8 cellular contexts compared by ENCODE assay signal in genomic region chr2:100416939-100417744, GRCh38. TPM values are rescaled to one million over a fixed set of nuclear protein-coding genes. Genes with fewer than 3 reads are reported as not detected.
A peak's percentile ranks its signal among the peaks of the same experiment; 100 is the strongest.
DNase-seq lines count a peak whose midpoint lies in the region; ATAC-seq and TF ChIP-seq lines count a peak whose summit lies in the region.

TSS of gene CHST10 (minus strand) at chr2:100417668. CDS start at chr2:100406675, 10,993 bp downstream.

- peaks cover 10% of the 10 kb centered on the region for H3K36me3 Mint-ChIP-seq in activated naive CD8-positive, alpha-beta T cell treated with anti-CD3 and anti-CD28 coated beads for 36 hours

- peak within 1 kb of the TSS; percentile 61 for H3K27ac Mint-ChIP-seq in activated naive CD8-positive, alpha-beta T cell treated with anti-CD3 and anti-CD28 coated beads for 36 hours

- no peak within 1 kb of the TSS for H2AK5ac ChIP-seq in trophoblast cell (ENCODE audit: low read length)

- no peak within 1 kb of the TSS for H2BK12ac ChIP-seq in trophoblast cell (ENCODE audit: low read length)

- H3K23ac ChIP-seq in trophoblast cell (ENCODE audit: low read length): no peak within 1 kb of the TSS

- H3K4me3 ChIP-seq in HUES6 (ENCODE audit: low read depth, low read length) (peak within 1 kb of the TSS; percentile 85), trophoblast cell (ENCODE audit: low read depth, low read length) (peak within 1 kb of the TSS; percentile 79), transverse colon (peak within 1 kb of the TSS; percentile 54 to 78 (median 68))

- H3K9ac ChIP-seq in HUES6 (ENCODE audit: low read length): peak within 1 kb of the TSS; percentile 59
- H3K9ac ChIP-seq in trophoblast cell (ENCODE audit: low read length): peak within 1 kb of the TSS; percentile 78

- peak within 1 kb of the TSS; percentile 58 for H2BK5ac ChIP-seq in trophoblast cell (ENCODE audit: low read depth, low read length, poor library complexity)

- peak within 1 kb of the TSS; percentile 31; the same call in 1 of the 2 replicates for H3K27ac ChIP-seq in HUES6 (ENCODE audit: low read depth, low read length)
- H3K27ac ChIP-seq in trophoblast cell (ENCODE audit: low read depth, low read length): peak within 1 kb of the TSS; percentile 74
- peak within 1 kb of the TSS; percentile 73 to 84 (median 78) for H3K27ac ChIP-seq in transverse colon

- H3K79me1 ChIP-seq in trophoblast cell (ENCODE audit: low read length): peaks cover 11% of the 10 kb centered on the region

- no peak for TF ChIP-seq POLR2A in transverse colon (IDR thresholded peaks at IDR 0.05)

- H3K18ac ChIP-seq in trophoblast cell (ENCODE audit: low read length): peak within 1 kb of the TSS; percentile 64

- no peak for TF ChIP-seq EP300 in transverse colon (IDR thresholded peaks at IDR 0.05; ENCODE audit: low read depth)

- no peaks in the 10 kb centered on the region for H3K27me3 Mint-ChIP-seq in activated naive CD8-positive, alpha-beta T cell treated with anti-CD3 and anti-CD28 coated beads for 36 hours

- H4K12ac ChIP-seq in trophoblast cell (ENCODE audit: low read depth, low read length): peak within 1 kb of the TSS; percentile 87

- H3K79me2 ChIP-seq in trophoblast cell (ENCODE audit: control insufficient read depth, insufficient read depth, low read length, poor library complexity): peaks cover 3% of the 10 kb centered on the region

- peak within 1 kb of the TSS; percentile 78 for H2BK120ac ChIP-seq in trophoblast cell (ENCODE audit: insufficient read depth, low read length, poor library complexity)

- peak within 1 kb of the TSS; percentile 72 for H2AFZ ChIP-seq in trophoblast cell (ENCODE audit: insufficient read depth, low read length, poor library complexity)

- peaks cover 9% of the 10 kb centered on the region for H3K36me3 ChIP-seq in HUES6 (ENCODE audit: control insufficient read depth, insufficient read depth, low read length)
- H3K36me3 ChIP-seq in trophoblast cell (ENCODE audit: control insufficient read depth in 1 of 2, insufficient read depth in 2 of 2, low read length in 2 of 2): peaks cover 0 to 5% of the 10 kb centered on the region in 2 experiments
- H3K36me3 ChIP-seq in transverse colon: no peaks in the 10 kb centered on the region

- H3K27me3 ChIP-seq in HUES6 (ENCODE audit: control insufficient read depth, insufficient read depth, low read length) (no peaks in the 10 kb centered on the region), trophoblast cell (ENCODE audit: insufficient read depth, low read length) (no peaks in the 10 kb centered on the region), transverse colon (peaks cover 21% of the 10 kb centered on the region)

- ATAC-seq in GM21367 (IDR thresholded peaks at IDR 0.05; ENCODE audit: unreplicated experiment) (peak; percentile 85), Right ventricle myocardium superior (ENCODE audit: poor library complexity) (peak; percentile 95)

- H3K4me2 ChIP-seq in trophoblast cell (ENCODE audit: low read length): peak within 1 kb of the TSS; percentile 74

- H3K14ac ChIP-seq in trophoblast cell (ENCODE audit: low read length): peak within 1 kb of the TSS; percentile 92

- peak; percentile 89 for DNase-seq in D341Med (ENCODE audit: low spot score)
- peak; percentile 77 for DNase-seq in SK-N-DZ (ENCODE audit: low spot score)
- peak; percentile 77 for DNase-seq in activated naive CD8-positive, alpha-beta T cell treated with anti-CD3 and anti-CD28 coated beads for 36 hours
- peak; percentile 71 for DNase-seq in Right ventricle myocardium superior
- DNase-seq in trophoblast cell: peak; percentile 19 to 63
- DNase-seq in transverse colon: peak; percentile 33

- intact Hi-C loops in Right ventricle myocardium superior (cut with DNase I) (no loop called here), transverse colon (cut with DNase I; ENCODE audit: low total_unique reads) (loop anchor here (5.0 kb wide), 1 partner anchor 145 kb away; the partner anchor contains the start of gene PDCL3)

- in situ Hi-C loops in transverse colon (cut with MboI; ENCODE audit: low pct_ligation_motif_present in 1 of 4, low pct_unique_long_range_greater_than_20kb in 1 of 4, low sequenced_read_pairs in 3 of 4): no loop called here

- peak within 1 kb of the TSS; percentile 73 for H3K4ac ChIP-seq in trophoblast cell (ENCODE audit: low read depth, low read length)

- peak within 1 kb of the TSS; percentile 85 for H4K91ac ChIP-seq in trophoblast cell (ENCODE audit: low read depth, low read length)

- H3K9me3 ChIP-seq in HUES6 (ENCODE audit: control insufficient read depth, insufficient read depth, low read depth, low read length): no peaks in the 10 kb centered on the region
- H3K9me3 ChIP-seq in trophoblast cell (ENCODE audit: insufficient read depth, low read depth, low read length): no peaks in the 10 kb centered on the region
- no peaks in the 10 kb centered on the region for H3K9me3 ChIP-seq in transverse colon

- H3K4me3 Mint-ChIP-seq in activated naive CD8-positive, alpha-beta T cell treated with anti-CD3 and anti-CD28 coated beads for 36 hours: peak within 1 kb of the TSS; percentile 85

- H3K4me1 ChIP-seq in HUES6 (ENCODE audit: control insufficient read depth, insufficient read depth, low read length): peaks cover 38% of the 10 kb centered on the region
- H3K4me1 ChIP-seq in trophoblast cell (ENCODE audit: control insufficient read depth in 1 of 2, insufficient read depth in 2 of 2, low read length in 2 of 2): peaks cover 2 to 4% of the 10 kb centered on the region in 2 experiments
- H3K4me1 ChIP-seq in transverse colon: peaks cover 0 to 17% (median 6%) of the 10 kb centered on the region in 4 donors

- peaks cover 29% of the 10 kb centered on the region for H3K4me1 Mint-ChIP-seq in activated naive CD8-positive, alpha-beta T cell treated with anti-CD3 and anti-CD28 coated beads for 36 hours

- no peaks in the 10 kb centered on the region for H3K9me3 Mint-ChIP-seq in activated naive CD8-positive, alpha-beta T cell treated with anti-CD3 and anti-CD28 coated beads for 36 hours

- H4K8ac ChIP-seq in trophoblast cell (ENCODE audit: low read depth, low read length): peak within 1 kb of the TSS; percentile 93

- TF ChIP-seq CTCF in transverse colon (IDR thresholded peaks at IDR 0.05): no peak

- no CpG with 5 or more reads among the region's 92 CpGs for WGBS in trophoblast cell (ENCODE audit: extremely low coverage, insufficient coverage, insufficient read length)
- WGBS in transverse colon (ENCODE audit: low coverage in 1 of 2), 2 donors: 0 to 1% methylated on average over 4 to 80 of the region's 92 CpGs

RNA-seq across cellular contexts. Expression of gene CHST10, which starts in this region (rescaled TPM):
- 20.1 and 22.4 TPM in 2 replicates for polyA plus RNA-seq in SK-N-DZ (2014; cell fraction: cytosol; rRNA removed)
- polyA plus RNA-seq in SK-N-DZ (2014; cell fraction: nucleus; rRNA removed): 20.2 and 21.5 TPM in 2 replicates
- total RNA-seq in activated naive CD8-positive, alpha-beta T cell treated with anti-CD3 and anti-CD28 coated beads for 36 hours: 10 to 100 TPM; 13.4 to 14.7 TPM
- total RNA-seq in Right ventricle myocardium superior (11.7 TPM), transverse colon (1 to 10 TPM; 1.1 to 7.8 (median 4.0) TPM)
- polyA plus RNA-seq in trophoblast cell (2013): 8.3 and 8.8 TPM in 2 replicates

Comparison
In these comparisons a context has a peak if more than half of its experiments do, and no peak if none do; other contexts are left out.
1. Peak in every context shown above with its lines: DNase-seq, ATAC-seq, H3K4me3 ChIP-seq and H3K27ac ChIP-seq.
2. DNase-seq: peak in every context shown above with its lines; median percentile 89 in D341Med; 77 in SK-N-DZ; 77 in activated naive CD8-positive, alpha-beta T cell treated with anti-CD3 and anti-CD28 coated beads for 36 hours; 71 in Right ventricle myocardium superior; 41 in trophoblast cell; 33 in transverse colon.